8 cellular contexts compared by ENCODE assay signal in the genomic region with DNA sequence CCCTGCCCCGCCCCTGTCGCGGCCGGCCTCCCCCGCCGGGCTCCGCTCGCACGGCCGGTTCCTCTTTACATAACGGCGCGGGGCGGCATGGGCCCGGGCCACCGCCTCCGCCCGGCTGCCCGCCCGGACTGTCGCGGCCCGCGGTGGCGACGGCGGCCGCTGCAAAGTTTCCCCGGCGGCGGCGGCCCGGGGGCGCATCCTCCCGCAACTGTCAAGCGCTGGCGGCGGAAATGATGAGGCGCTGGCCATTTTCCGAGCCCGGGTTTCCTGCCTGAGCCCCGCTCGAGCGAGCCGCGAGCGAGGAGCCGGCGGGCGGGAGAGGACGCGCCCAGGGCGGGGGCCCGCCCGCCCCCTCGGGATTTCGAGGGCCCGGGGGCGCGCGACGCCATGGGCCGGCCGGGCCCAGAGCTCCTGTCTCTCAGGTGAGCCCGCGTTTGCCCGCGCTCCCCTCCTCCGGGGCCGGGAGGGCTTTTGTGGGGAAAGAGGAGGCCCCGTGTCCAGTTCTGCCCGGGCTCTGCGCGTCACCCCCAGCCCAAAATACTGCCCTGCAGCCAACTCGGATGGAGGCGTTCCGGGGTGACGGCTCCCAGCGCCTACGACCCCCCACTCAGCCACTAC.
A peak's percentile ranks its signal among the peaks of the same experiment; 100 is the strongest.
DNase-seq lines count a peak whose midpoint lies in the region; FAIRE-seq and TF ChIP-seq lines count a peak whose summit lies in the region.

SH2B3 (plus strand) TSS at position 68 of the 618 bp plus-strand sequence. CDS start 12,223 bp downstream, outside the sequence.

- H3K9ac ChIP-seq in OCI-LY3 (ENCODE audit: low read length) (peak within 1 kb of the TSS; percentile 87), adipocyte (ENCODE audit: low read length) (peak within 1 kb of the TSS; percentile 95)

- DNase-seq in GM06990 (ENCODE audit: extremely low read depth, insufficient read length) (no peak), HCEC 1CT (peak; percentile 68), adipocyte (ENCODE audit: low read depth) (no peak), SKM-1 (lab: John Stamatoyannopoulos, UW; ENCODE audit: unreplicated experiment) (no peak), D721Med (ENCODE audit: insufficient read length, low spot score) (no peak)
- peak; percentile 75 for DNase-seq in stimulated activated CD4-positive, alpha-beta T cell treated with anti-CD3 and anti-CD28 coated beads, Interleukin-1b, Interleukin-23, amount 100 ng/mL, for 48 hours

- FAIRE-seq in D721Med (lab: Jason Lieb, UNC), result no peak

- peak within 1 kb of the TSS; percentile 83 for H3K4me3 ChIP-seq in GM06990 (replicated peaks; ENCODE audit: low read depth, low read length)
- H3K4me3 ChIP-seq in OCI-LY3 (ENCODE audit: low read length), result peak within 1 kb of the TSS; percentile 88
- H3K4me3 ChIP-seq in adipocyte (ENCODE audit: low read length), result peak within 1 kb of the TSS; percentile 94
- peak within 1 kb of the TSS; percentile 85 for H3K4me3 ChIP-seq in iPS-11a (ENCODE audit: low read depth, low read length)

- peak within 1 kb of the TSS; percentile 96 for H3K4me2 ChIP-seq in OCI-LY3 (ENCODE audit: low read length)

- no peak within 1 kb of the TSS for H2AFZ ChIP-seq in OCI-LY3 (ENCODE audit: low read depth, low read length)

- peaks cover 38% of the 10 kb centered on the region for H4K20me1 ChIP-seq in OCI-LY3 (ENCODE audit: insufficient read depth, low read length)

- H3K36me3 ChIP-seq in GM06990 (ENCODE audit: control insufficient read depth, insufficient read depth, low read length) (peaks cover 3% of the 10 kb centered on the region), OCI-LY3 (replicated peaks; ENCODE audit: low read depth, low read length) (no peaks in the 10 kb centered on the region), adipocyte (ENCODE audit: control insufficient read depth, insufficient read depth, low read length, severe bottlenecking) (no peaks in the 10 kb centered on the region)

- H3K4me1 ChIP-seq in OCI-LY3 (ENCODE audit: low read length) (peaks cover 44% of the 10 kb centered on the region), adipocyte (ENCODE audit: control insufficient read depth, insufficient read depth, low read length) (peaks cover 49% of the 10 kb centered on the region)

- H3K27ac ChIP-seq in OCI-LY3 (ENCODE audit: low read length), result peak within 1 kb of the TSS; percentile 89

- H3K9me3 ChIP-seq in OCI-LY3 (ENCODE audit: insufficient read depth, low read length), result no peaks in the 10 kb centered on the region
- H3K9me3 ChIP-seq in adipocyte (ENCODE audit: control insufficient read depth, low read length), result no peaks in the 10 kb centered on the region

- H3K27me3 ChIP-seq in GM06990 (replicated peaks; ENCODE audit: control insufficient read depth, insufficient read depth, low read length), result no peaks in the 10 kb centered on the region
- H3K27me3 ChIP-seq in OCI-LY3 (ENCODE audit: low read depth, low read length), result peaks cover 5% of the 10 kb centered on the region; the same call in 1 of the 2 replicates
- H3K27me3 ChIP-seq in adipocyte (replicated peaks; ENCODE audit: control insufficient read depth, insufficient read depth, low read length), result no peaks in the 10 kb centered on the region

- peaks cover 50% of the 10 kb centered on the region for H3K79me2 ChIP-seq in OCI-LY3 (ENCODE audit: low read length)

- TF ChIP-seq CTCF in GM06990 (IDR thresholded peaks at IDR 0.05; ENCODE audit: insufficient read depth, low read length, poor library complexity, severe bottlenecking) (no peak), OCI-LY3 (IDR thresholded peaks at IDR 0.05; ENCODE audit: low read depth, low read length) (no peak), D721Med (IDR thresholded peaks at IDR 0.05; ENCODE audit: insufficient read depth, missing control alignments) (no peak)

Comparison
In these comparisons a context has a peak if more than half of its experiments do, and no peak if none do; other contexts are left out.
1. DNase-seq: peak in HCEC 1CT (single experiment) and stimulated activated CD4-positive, alpha-beta T cell treated with anti-CD3 and anti-CD28 coated beads, Interleukin-1b, Interleukin-23, amount 100 ng/mL, for 48 hours (single experiment); none in GM06990 (single experiment), adipocyte (single experiment), SKM-1 (single experiment) and D721Med (single experiment).
2. Peak in every context shown above with its lines, with median percentiles within 50 percentile points of each other: H3K4me3 ChIP-seq.